9 cellular contexts compared by ENCODE assay signal in the genomic region with DNA sequence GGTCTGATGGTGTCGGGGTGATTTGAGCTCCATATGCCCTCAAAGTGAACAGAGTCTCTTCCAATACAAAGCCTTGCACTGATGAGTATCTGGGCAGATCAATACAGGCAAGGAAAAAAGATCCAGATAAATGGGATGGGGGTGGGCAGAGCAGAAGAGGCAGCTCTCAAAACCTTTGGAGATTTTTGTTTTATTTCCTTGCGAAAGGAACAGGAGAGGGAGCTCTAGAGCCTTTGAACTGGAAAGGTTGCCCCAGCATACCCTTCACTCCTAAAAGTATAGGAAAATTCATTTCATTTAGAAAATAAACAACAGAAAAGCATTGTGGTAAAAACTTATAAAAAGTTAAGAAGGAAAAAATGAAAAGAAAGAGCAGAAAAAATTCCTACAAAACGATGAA. TPM values are rescaled to one million over a fixed set of nuclear protein-coding genes. Genes with fewer than 3 reads are reported as not detected.
DNase-seq lines count a peak whose midpoint lies in the region; ATAC-seq and TF ChIP-seq lines count a peak whose summit lies in the region.
"Had no signal": no experiment of that assay in that cellular context is flagged by ENCODE, and none has a peak within 500 bp of the region (broad histone marks: within the 10 kb centered on the region; RNA-seq: fewer than 3 reads in every experiment).

No MANE protein-coding gene starts in this region.

- peaks cover 18% of the 10 kb centered on the region for H3K27me3 Mint-ChIP-seq in Calu3 (ENCODE audit: unreplicated experiment)

- CTCF ChIA-PET in Calu3 (lab: Charles Lee) = interaction anchor here (0.6 to 1.5 kb wide), 8 partner anchors 18 to 206 kb away, joined by 3 to 16 read pairs (median 4); no protein-coding TSS in a partner anchor

- H3K9me3 Mint-ChIP-seq in Calu3 (ENCODE audit: low read depth, unreplicated experiment) = no peaks in the 10 kb centered on the region

- intact Hi-C loops in Calu3 (cut with micrococcal nuclease; ENCODE audit: unreplicated experiment) = loop anchor here (1.0 to 2.0 kb wide), 2 partner anchors 133 to 202 kb away; no protein-coding TSS in a partner anchor
- intact Hi-C loops in left lung (cut with DNase I) = loop anchor here in 1 of 2 donors (10.0 kb wide), 1 partner anchor 200 kb away; no protein-coding TSS in a partner anchor

- TF ChIP-seq EP300 in Ishikawa (IDR thresholded peaks at IDR 0.05; ENCODE audit: borderline replicate concordance) = no peak

- H3K4me3 ChIP-seq in left lung = no peak overlapping the region

- H3K4me1 ChIP-seq in left lung = no peaks in the 10 kb centered on the region

- no peak overlapping the region for H3K27ac ChIP-seq in VCaP
- no peak overlapping the region for H3K27ac ChIP-seq in left lung

- peak; percentile 16 for DNase-seq in Calu3
- DNase-seq in left lung = no peak
- DNase-seq in HK-2 (ENCODE audit: unreplicated experiment) = no peak
- DNase-seq in activated CD8-positive, alpha-beta memory T cell treated with anti-CD3 and anti-CD28 coated beads, Interleukin-2, amount 50 U/mL, for 4 hours = no peak

- no peak overlapping the region for H3K27ac Mint-ChIP-seq in Calu3 (ENCODE audit: unreplicated experiment)

- H3K4me3 Mint-ChIP-seq in Calu3 (ENCODE audit: low read depth, unreplicated experiment) = no peak overlapping the region

- no peaks in the 10 kb centered on the region for H3K4me1 Mint-ChIP-seq in Calu3 (ENCODE audit: low read depth, unreplicated experiment)

- H3K9me3 ChIP-seq in left lung = no peaks in the 10 kb centered on the region

- H3K27me3 ChIP-seq in left lung = peaks cover 4 to 30% of the 10 kb centered on the region in 2 donors

- TF ChIP-seq RAD21 in Ishikawa (IDR thresholded peaks at IDR 0.05; ENCODE audit: low read depth) = peak; percentile 37

- H3K36me3 Mint-ChIP-seq in Calu3 (ENCODE audit: insufficient read depth, unreplicated experiment) = no peaks in the 10 kb centered on the region

- TF ChIP-seq CTCF in Calu3 (IDR thresholded peaks at IDR 0.05; ENCODE audit: unreplicated experiment) = no peak
- TF ChIP-seq CTCF in VCaP (conservative IDR thresholded peaks at IDR 0.05) = peak; percentile 92
- TF ChIP-seq CTCF in left lung (IDR thresholded peaks at IDR 0.05) = no peak

- no TSS peak for BruUV-seq in Calu3 (replicated peaks; lab: Mats Ljungman, UMichigan)

- ATAC-seq in left lung (peak; percentile 56), HG02623 (IDR thresholded peaks at IDR 0.05; ENCODE audit: unreplicated experiment) (no peak), GM19328 (IDR thresholded peaks at IDR 0.05; ENCODE audit: unreplicated experiment) (no peak)

- no peaks in the 10 kb centered on the region for H3K36me3 ChIP-seq in left lung

TF ChIP-seq in Ishikawa, 13 proteins besides CTCF, POLR2A, EP300 and RAD21:
- TF ChIP-seq NFIC (IDR thresholded peaks at IDR 0.05) = no peak
- TF ChIP-seq EGR1 (IDR thresholded peaks at IDR 0.05) = no peak
- TF ChIP-seq TCF12 (IDR thresholded peaks at IDR 0.05; ENCODE audit: low read depth) = no peak
- no peak for TF ChIP-seq TEAD4 (IDR thresholded peaks at IDR 0.05)
- no peak for TF ChIP-seq CREB1 (IDR thresholded peaks at IDR 0.05; ENCODE audit: low read depth)
- no peak for TF ChIP-seq ZBTB7A (IDR thresholded peaks at IDR 0.05; ENCODE audit: low read depth)
- TF ChIP-seq, protein P1, sequence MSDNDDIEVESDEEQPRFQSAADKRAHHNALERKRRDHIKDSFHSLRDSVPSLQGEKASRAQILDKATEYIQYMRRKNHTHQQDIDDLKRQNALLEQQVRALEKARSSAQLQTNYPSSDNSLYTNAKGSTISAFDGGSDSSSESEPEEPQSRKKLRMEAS (IDR thresholded peaks at IDR 0.05) = no peak
- no peak for TF ChIP-seq TAF1 (IDR thresholded peaks at IDR 0.05; ENCODE audit: low read depth)
- TF ChIP-seq FOXM1 (IDR thresholded peaks at IDR 0.05; ENCODE audit: borderline replicate concordance, low read depth) = no peak
- TF ChIP-seq YY1 (IDR thresholded peaks at IDR 0.05; ENCODE audit: low read depth) = no peak
- TF ChIP-seq REST (IDR thresholded peaks at IDR 0.05; ENCODE audit: low read depth) = no peak
- TF ChIP-seq USF1 (IDR thresholded peaks at IDR 0.05) = no peak
- no peak for TF ChIP-seq CEBPB (IDR thresholded peaks at IDR 0.05)

RNA-seq across cellular contexts. Expression of gene OLIG2, which starts 31.4 kb away (rescaled TPM):
- total RNA-seq in Calu3 (2022) (not detected in 2 replicates), left lung (under 1 TPM; 0.23 to 0.47 TPM)
- total RNA-seq: T-helper 2 cell treated with Interferon-gamma antibody and Interleukin-4, amounts not matched to agents 100 ng/mL and 5 ng/mL, for 36 hours had no signal
